In genomic region chr5:134625559-134625958, GRCh38 we compare ENCODE assay signal across 25 cellular contexts. TPM values are rescaled to one million over a fixed set of nuclear protein-coding genes. Genes with fewer than 3 reads are reported as not detected.
DNase-seq lines count a peak whose midpoint lies in the region; ATAC-seq, FAIRE-seq and TF ChIP-seq lines count a peak whose summit lies in the region.
"Had no signal": no experiment of that assay in that cellular context is flagged by ENCODE, and none has a peak within 500 bp of the region (broad histone marks: within the 10 kb centered on the region; RNA-seq: fewer than 3 reads in every experiment).

No MANE protein-coding gene starts in this region.

- TF ChIP-seq CTCF in VCaP (conservative IDR thresholded peaks at IDR 0.05) = no peak
- TF ChIP-seq CTCF in right lobe of liver (IDR thresholded peaks at IDR 0.05) = no peak

- H3K79me2 ChIP-seq in mesendoderm (ENCODE audit: control insufficient read depth, insufficient read depth, low read length) = no peaks in the 10 kb centered on the region

- no peaks in the 10 kb centered on the region for H3K79me1 ChIP-seq in mesendoderm (ENCODE audit: low read length)

- H3K9me3 Mint-ChIP-seq in activated naive CD8-positive, alpha-beta T cell treated with anti-CD3 and anti-CD28 coated beads, Interleukin-2, amount 50 U/mL, for 24 hours = no peaks in the 10 kb centered on the region
- no peaks in the 10 kb centered on the region for H3K9me3 Mint-ChIP-seq in activated naive CD8-positive, alpha-beta T cell treated with anti-CD3 and anti-CD28 coated beads for 36 hours
- H3K9me3 Mint-ChIP-seq: activated CD4-positive, alpha-beta memory T cell treated with anti-CD3 and anti-CD28 coated beads, Interleukin-2, amount 10 ng/mL, durations not matched to agents 7 days and 5 days; dendritic cell treated with granulocyte-macrophage colony-stimulating factor and Interleukin-4, amounts not matched to agents 40 ng/mL and 50 ng/mL, for 4 days; nephron had no signal

- 22% methylated on average over 1 of the region's 1 CpG for WGBS in right lobe of liver (ENCODE audit: insufficient coverage, low coverage, low lambda C conversion rate, missing lambda C conversion rate)
- WGBS in small intestine, 3 donors = 21 to 70% (median 26%) methylated on average over 1 of the region's 1 CpG
- WGBS in mesendoderm (ENCODE audit: extremely low coverage, insufficient coverage, low lambda C conversion rate) = no CpG with 5 or more reads among the region's 1 CpG

- H3K4me3 ChIP-seq in right lobe of liver (no peak overlapping the region), small intestine (ENCODE audit: low read depth in 1 of 2, low read length in 2 of 2) (no peak overlapping the region), mesendoderm (ENCODE audit: low read length) (no peak overlapping the region)
- H3K4me3 ChIP-seq: uterus had no signal

- no peak overlapping the region for H2BK120ac ChIP-seq in mesendoderm (ENCODE audit: low read depth, low read length)

- ATAC-seq in activated naive CD8-positive, alpha-beta T cell treated with anti-CD3 and anti-CD28 coated beads, Interleukin-2, amount 50 U/mL, for 24 hours = no peak
- peak; percentile 53 to 78 (median 70) for ATAC-seq in right lobe of liver
- no peak for ATAC-seq in HG03175 (IDR thresholded peaks at IDR 0.05; ENCODE audit: unreplicated experiment)
- ATAC-seq: Panc1 had no signal

- peak overlapping the region; percentile 83 for H3K27ac ChIP-seq in VCaP
- peak overlapping the region; percentile 63 to 81 (median 79) for H3K27ac ChIP-seq in right lobe of liver
- H3K27ac ChIP-seq in small intestine (ENCODE audit: low read depth in 1 of 2, low read length in 1 of 2) = peak overlapping the region; percentile 32 to 83
- no peak overlapping the region for H3K27ac ChIP-seq in mesendoderm (ENCODE audit: low read depth, low read length)
- H3K27ac ChIP-seq: uterus had no signal

- H2BK5ac ChIP-seq in mesendoderm (ENCODE audit: low read length) = no peak overlapping the region

- H3K18ac ChIP-seq in mesendoderm (ENCODE audit: low read length) = no peak overlapping the region

- H3K4me2 ChIP-seq in mesendoderm (ENCODE audit: low read length) = no peak overlapping the region

- no peak overlapping the region for H3K23ac ChIP-seq in mesendoderm (ENCODE audit: low read length)

- peaks cover 15% of the 10 kb centered on the region for H3K36me3 Mint-ChIP-seq in activated naive CD8-positive, alpha-beta T cell treated with anti-CD3 and anti-CD28 coated beads, Interleukin-2, amount 50 U/mL, for 24 hours (ENCODE audit: low read depth)
- peaks cover 5% of the 10 kb centered on the region for H3K36me3 Mint-ChIP-seq in activated naive CD8-positive, alpha-beta T cell treated with anti-CD3 and anti-CD28 coated beads for 36 hours

- H3K27me3 Mint-ChIP-seq in activated naive CD8-positive, alpha-beta T cell treated with anti-CD3 and anti-CD28 coated beads, Interleukin-2, amount 50 U/mL, for 24 hours = no peaks in the 10 kb centered on the region
- H3K27me3 Mint-ChIP-seq in activated naive CD8-positive, alpha-beta T cell treated with anti-CD3 and anti-CD28 coated beads for 36 hours = no peaks in the 10 kb centered on the region
- H3K27me3 Mint-ChIP-seq: activated CD4-positive, alpha-beta memory T cell treated with anti-CD3 and anti-CD28 coated beads, Interleukin-2, amount 10 ng/mL, durations not matched to agents 7 days and 5 days; B cell; dendritic cell treated with granulocyte-macrophage colony-stimulating factor and Interleukin-4, amounts not matched to agents 40 ng/mL and 50 ng/mL, for 4 days had no signal

- H4K5ac ChIP-seq in mesendoderm (ENCODE audit: low read length) = no peak overlapping the region

- H3K27ac Mint-ChIP-seq in activated naive CD8-positive, alpha-beta T cell treated with anti-CD3 and anti-CD28 coated beads, Interleukin-2, amount 50 U/mL, for 24 hours = peak overlapping the region; percentile 1
- H3K27ac Mint-ChIP-seq in activated naive CD8-positive, alpha-beta T cell treated with anti-CD3 and anti-CD28 coated beads for 36 hours = no peak overlapping the region
- H3K27ac Mint-ChIP-seq: B cell; dendritic cell treated with granulocyte-macrophage colony-stimulating factor and Interleukin-4, amounts not matched to agents 40 ng/mL and 50 ng/mL, for 4 days had no signal

- no peak overlapping the region for H4K8ac ChIP-seq in mesendoderm (ENCODE audit: low read depth, low read length)

- no peak for FAIRE-seq in small intestine (lab: Jason Lieb, UNC)
- FAIRE-seq: bronchial epithelial cell, GM12891, H54, TTC549 had no signal

- peaks cover 11% of the 10 kb centered on the region for H3K4me1 Mint-ChIP-seq in activated naive CD8-positive, alpha-beta T cell treated with anti-CD3 and anti-CD28 coated beads, Interleukin-2, amount 50 U/mL, for 24 hours
- H3K4me1 Mint-ChIP-seq in activated naive CD8-positive, alpha-beta T cell treated with anti-CD3 and anti-CD28 coated beads for 36 hours = peaks cover 11% of the 10 kb centered on the region

- peaks cover 0 to 32% (median 3%) of the 10 kb centered on the region in 4 donors for H3K36me3 ChIP-seq in right lobe of liver
- peaks cover 5 to 7% of the 10 kb centered on the region in 2 donors for H3K36me3 ChIP-seq in small intestine (ENCODE audit: control insufficient read depth in 2 of 2, insufficient read depth in 2 of 2, low read length in 2 of 2)
- H3K36me3 ChIP-seq in mesendoderm (ENCODE audit: control insufficient read depth, insufficient read depth, low read length) = no peaks in the 10 kb centered on the region
- H3K36me3 ChIP-seq: uterus had no signal

- H3K4ac ChIP-seq in mesendoderm (ENCODE audit: low read depth, low read length) = no peak overlapping the region

- H3K9me3 ChIP-seq in right lobe of liver (no peaks in the 10 kb centered on the region), small intestine (ENCODE audit: control insufficient read depth, low read depth) (no peaks in the 10 kb centered on the region)
- H3K9me3 ChIP-seq: uterus had no signal

- no peak overlapping the region for H2BK15ac ChIP-seq in mesendoderm (replicated peaks; ENCODE audit: low read depth)

- H3K4me1 ChIP-seq in right lobe of liver (peaks cover 0 to 69% (median 19%) of the 10 kb centered on the region in 4 donors), small intestine (ENCODE audit: control insufficient read depth in 2 of 2, insufficient read depth in 1 of 2, low read depth in 1 of 2, low read length in 1 of 2) (peaks cover 5 to 6% of the 10 kb centered on the region in 2 donors), mesendoderm (ENCODE audit: control insufficient read depth, low read depth, low read length) (no peaks in the 10 kb centered on the region)
- H3K4me1 ChIP-seq: uterus had no signal

- DNase-seq in activated naive CD8-positive, alpha-beta T cell treated with anti-CD3 and anti-CD28 coated beads, Interleukin-2, amount 50 U/mL, for 24 hours = no peak
- no peak for DNase-seq in activated naive CD8-positive, alpha-beta T cell treated with anti-CD3 and anti-CD28 coated beads for 36 hours
- DNase-seq in right lobe of liver (no peak), small intestine (peak; percentile 79), mesendoderm (no peak), retina (no peak)
- DNase-seq: activated CD4-positive, alpha-beta memory T cell treated with anti-CD3 and anti-CD28 coated beads, Interleukin-2, amount 10 ng/mL, durations not matched to agents 7 days and 5 days; activated CD4-positive, CD25-positive, alpha-beta regulatory T cell treated with anti-CD3 and anti-CD28 coated beads, Interleukin-2, amount 50 U/mL, for 72 hours; activated gamma-delta T cell treated with Interleukin-2 at 50 U/mL for 16 hours; activated T-cell treated with anti-CD3 and anti-CD28 coated beads for 4 hours; left cardiac atrium; NCI-H1694; NCI-H2171; NCI-H524; uterus had no signal

- no peak overlapping the region for H2AK5ac ChIP-seq in mesendoderm (ENCODE audit: low read length)

- H3K4me3 Mint-ChIP-seq in activated naive CD8-positive, alpha-beta T cell treated with anti-CD3 and anti-CD28 coated beads, Interleukin-2, amount 50 U/mL, for 24 hours = no peak overlapping the region
- H3K4me3 Mint-ChIP-seq in activated naive CD8-positive, alpha-beta T cell treated with anti-CD3 and anti-CD28 coated beads for 36 hours = no peak overlapping the region
- H3K4me3 Mint-ChIP-seq: activated CD4-positive, alpha-beta memory T cell treated with anti-CD3 and anti-CD28 coated beads, Interleukin-2, amount 10 ng/mL, durations not matched to agents 7 days and 5 days; B cell; dendritic cell treated with granulocyte-macrophage colony-stimulating factor and Interleukin-4, amounts not matched to agents 40 ng/mL and 50 ng/mL, for 4 days; nephron had no signal

- no peaks in the 10 kb centered on the region for H3K27me3 ChIP-seq in right lobe of liver
- no peaks in the 10 kb centered on the region for H3K27me3 ChIP-seq in small intestine (ENCODE audit: control insufficient read depth in 2 of 2, insufficient read depth in 2 of 2, low read length in 2 of 2)
- H3K27me3 ChIP-seq in mesendoderm (ENCODE audit: insufficient read depth, low read length, poor library complexity) = no peaks in the 10 kb centered on the region
- H3K27me3 ChIP-seq: uterus had no signal

- intact Hi-C loops in right lobe of liver (cut with DNase I) = no loop called here

- TF ChIP-seq POLR2A in right lobe of liver (IDR thresholded peaks at IDR 0.05) = no peak

- no peak overlapping the region for H3K9ac ChIP-seq in mesendoderm (ENCODE audit: low read length)

- no peak overlapping the region for H3K56ac ChIP-seq in mesendoderm (ENCODE audit: low read length)

RNA-seq across cellular contexts. Expression of gene SAR1B, which starts 7.1 kb away (rescaled TPM):
- total RNA-seq in activated naive CD8-positive, alpha-beta T cell treated with anti-CD3 and anti-CD28 coated beads for 36 hours = 10 to 100 TPM; 50.0 to 54.2 TPM
- total RNA-seq in right lobe of liver = 100 to 1,000 TPM in 4 of 6 experiments, 10 to 100 TPM in 2; 53.0 to 195 (median 142) TPM
- polyA plus RNA-seq in small intestine = 10 to 100 TPM; 45.5 to 70.7 (median 63.5) TPM
- 15.2 TPM for polyA plus RNA-seq in mesendoderm (2013, experiment 1 of 2)
- 16.3 TPM for polyA plus RNA-seq in mesendoderm (2013, experiment 2 of 2)

RNA-seq across cellular contexts. Expression of gene SEC24A, which starts 23.0 kb away (rescaled TPM):
- total RNA-seq in activated naive CD8-positive, alpha-beta T cell treated with anti-CD3 and anti-CD28 coated beads for 36 hours = 10 to 100 TPM; 22.6 to 24.2 TPM
- 10 to 100 TPM; 28.4 to 45.8 (median 40.0) TPM for total RNA-seq in right lobe of liver
- polyA plus RNA-seq in small intestine = 10 to 100 TPM in 2 of 3 donors, 1 to 10 TPM in 1; 9.9 to 23.3 (median 18.6) TPM
- 22.8 TPM for polyA plus RNA-seq in mesendoderm (2013, experiment 1 of 2)
- 23.5 TPM for polyA plus RNA-seq in mesendoderm (2013, experiment 2 of 2)

Comparison
In these comparisons a context has a peak if more than half of its experiments do, and no peak if none do; other contexts are left out.
1. ATAC-seq: peak in right lobe of liver (4 of 4); none in activated naive CD8-positive, alpha-beta T cell treated with anti-CD3 and anti-CD28 coated beads, Interleukin-2, amount 50 U/mL, for 24 hours (single experiment) and HG03175 (single experiment).